Comparison of ENCODE assay signal across 1 cellular context in the genomic region with DNA sequence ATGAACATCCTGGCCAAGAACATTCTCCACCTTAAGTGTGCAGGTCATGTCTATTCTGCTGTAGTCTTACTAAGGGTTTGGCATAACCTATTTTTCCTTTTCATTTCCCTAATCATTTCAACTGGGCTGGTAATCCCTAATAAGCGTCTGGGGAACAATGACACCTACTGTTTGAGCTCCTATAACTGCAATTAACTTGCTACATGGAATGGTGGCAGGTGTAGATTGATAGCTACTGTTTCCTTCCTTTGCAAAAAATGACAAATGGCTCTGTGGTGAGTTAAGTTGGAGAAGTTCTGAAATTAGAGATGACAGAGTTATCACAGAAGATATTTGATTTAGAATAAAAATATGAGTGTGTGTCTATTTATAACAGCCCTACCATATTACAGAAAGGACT.
TF ChIP-seq lines count a peak whose summit lies in the region.

No MANE protein-coding gene starts in this region.

TF ChIP-seq in GM12878, 131 proteins besides CTCF, POLR2A, EP300 and RAD21 (continued from another document):
- TF ChIP-seq, protein P1, sequence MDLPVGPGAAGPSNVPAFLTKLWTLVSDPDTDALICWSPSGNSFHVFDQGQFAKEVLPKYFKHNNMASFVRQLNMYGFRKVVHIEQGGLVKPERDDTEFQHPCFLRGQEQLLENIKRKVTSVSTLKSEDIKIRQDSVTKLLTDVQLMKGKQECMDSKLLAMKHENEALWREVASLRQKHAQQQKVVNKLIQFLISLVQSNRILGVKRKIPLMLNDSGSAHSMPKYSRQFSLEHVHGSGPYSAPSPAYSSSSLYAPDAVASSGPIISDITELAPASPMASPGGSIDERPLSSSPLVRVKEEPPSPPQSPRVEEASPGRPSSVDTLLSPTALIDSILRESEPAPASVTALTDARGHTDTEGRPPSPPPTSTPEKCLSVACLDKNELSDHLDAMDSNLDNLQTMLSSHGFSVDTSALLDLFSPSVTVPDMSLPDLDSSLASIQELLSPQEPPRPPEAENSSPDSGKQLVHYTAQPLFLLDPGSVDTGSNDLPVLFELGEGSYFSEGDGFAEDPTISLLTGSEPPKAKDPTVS (IDR thresholded peaks at IDR 0.05; ENCODE audit: low read depth, low read length): no peak
- TF ChIP-seq HDAC6 (IDR thresholded peaks at IDR 0.05; ENCODE audit: unreplicated experiment): no peak
- no peak for TF ChIP-seq PBX3 (IDR thresholded peaks at IDR 0.05; ENCODE audit: insufficient replicate concordance, low read depth, low read length)
- no peak for TF ChIP-seq SRF (IDR thresholded peaks at IDR 0.05; ENCODE audit: low read depth in 2 of 2, low read length in 2 of 2)
- no peak for TF ChIP-seq SUPT20H (IDR thresholded peaks at IDR 0.05; ENCODE audit: borderline replicate concordance, control insufficient read depth, low read depth, low read length)
- TF ChIP-seq EED (IDR thresholded peaks at IDR 0.05; ENCODE audit: low read depth): no peak
- no peak for TF ChIP-seq POU2F2 (IDR thresholded peaks at IDR 0.05; ENCODE audit: borderline replicate concordance, low read depth, low read length)
- no peak for TF ChIP-seq ATF7 (IDR thresholded peaks at IDR 0.05; ENCODE audit: low read depth)
